In genomic region chr2:7940120-7940386, GRCh38 we compare ENCODE assay signal across 20 cellular contexts.
"Had no signal": no experiment of that assay in that cellular context is flagged by ENCODE, and none has a peak within 500 bp of the region (broad histone marks: within the 10 kb centered on the region; RNA-seq: fewer than 3 reads in every experiment).

No MANE protein-coding gene starts in this region.

- H3K4me3 ChIP-seq: gastrocnemius medialis, stomach, thyroid gland had no signal

- FAIRE-seq: bronchial epithelial cell, keratinocyte had no signal

- H3K9me3 ChIP-seq: gastrocnemius medialis, stomach, thyroid gland had no signal

- ATAC-seq: effector memory CD8-positive, alpha-beta T cell; gastrocnemius medialis; left cardiac atrium; right cardiac atrium; T-helper 17 cell had no signal

- H3K4me1 ChIP-seq: gastrocnemius medialis, stomach, thyroid gland had no signal

- H3K27me3 ChIP-seq: gastrocnemius medialis, stomach, thyroid gland had no signal

- H3K36me3 ChIP-seq: gastrocnemius medialis, stomach, thyroid gland had no signal

- DNase-seq: activated CD4-positive, alpha-beta T cell treated with anti-CD3 and anti-CD28 coated beads, Interleukin-2, amount 50 U/mL, for 1 hour; activated CD4-positive, CD25-positive, alpha-beta regulatory T cell treated with anti-CD3 and anti-CD28 coated beads, Interleukin-2, amount 50 U/mL, for 72 hours; activated naive CD4-positive, alpha-beta T cell; activated T-cell treated with anti-CD3 and anti-CD28 coated beads, Interleukin-2, amount 50 U/mL, for 4 hours; anterior cingulate cortex; dermis blood vessel endothelial cell; effector memory CD8-positive, alpha-beta T cell; erythroblast; gastrocnemius medialis; hippocampal formation; left cardiac atrium; midbrain; posterior cingulate gyrus; right cardiac atrium; stomach; T-helper 17 cell; T1000; thyroid gland had no signal

- H3K27ac ChIP-seq: gastrocnemius medialis, stomach, thyroid gland had no signal
